ENCODE assay signal across 9 cellular contexts in the genomic region with DNA sequence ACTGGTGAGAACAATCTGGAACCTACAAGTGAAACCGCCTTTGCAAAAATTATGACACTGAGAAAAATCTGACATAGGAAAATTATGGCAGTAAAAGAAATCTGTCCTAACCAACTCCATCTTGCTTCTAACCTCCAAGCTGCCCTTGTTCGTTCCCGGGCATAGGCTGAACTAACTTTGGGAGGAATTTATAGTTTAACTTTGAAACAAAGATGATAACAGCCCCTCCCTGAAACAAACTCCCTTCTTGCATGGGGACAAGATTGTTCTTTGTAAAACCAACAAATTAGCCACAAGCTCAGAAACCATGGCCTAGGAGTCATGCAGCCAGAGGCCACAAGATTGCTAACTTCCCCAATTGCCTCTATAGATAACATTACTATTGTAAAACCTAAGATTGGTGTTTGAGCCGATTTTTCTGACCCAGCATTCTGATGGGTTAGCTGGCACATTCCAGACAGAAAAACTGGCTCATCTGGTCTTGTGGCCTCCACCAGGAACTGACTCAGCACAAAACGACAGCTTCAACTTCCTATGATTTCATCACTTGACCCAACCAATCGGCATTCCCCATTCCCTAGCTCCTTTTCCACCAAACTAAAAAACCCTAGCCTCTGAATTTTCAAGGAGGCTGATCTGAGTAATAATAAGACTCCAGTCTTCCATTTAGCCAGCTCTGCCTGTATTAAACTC. TPM values are rescaled to one million over a fixed set of nuclear protein-coding genes. Genes with fewer than 3 reads are reported as not detected.
DNase-seq lines count a peak whose midpoint lies in the region; ATAC-seq, FAIRE-seq and TF ChIP-seq lines count a peak whose summit lies in the region.
"Had no signal": no experiment of that assay in that cellular context is flagged by ENCODE, and none has a peak within 500 bp of the region (broad histone marks: within the 10 kb centered on the region; RNA-seq: fewer than 3 reads in every experiment).

No MANE protein-coding gene starts in this region.

- H3K36me3 ChIP-seq in bronchial epithelial cell (ENCODE audit: control insufficient read depth, insufficient read depth, low read length) = no peaks in the 10 kb centered on the region

- no peak for ATAC-seq in GM21825 (IDR thresholded peaks at IDR 0.05; ENCODE audit: unreplicated experiment)

- H3K27me3 ChIP-seq in bronchial epithelial cell (ENCODE audit: control insufficient read depth, insufficient read depth, low read length) = no peaks in the 10 kb centered on the region

- DNase-seq in DMS53 (lab: John Stamatoyannopoulos, UW) = peak; percentile 87
- peak; percentile 74 for DNase-seq in M059J (ENCODE audit: low read depth)
- DNase-seq in bronchial epithelial cell (ENCODE audit: low read depth) = peak; percentile 97
- peak; percentile 43 to 77 for DNase-seq in lung microvascular endothelial cell (ENCODE audit: low read depth in 2 of 2)
- DNase-seq in stimulated activated naive CD4-positive, alpha-beta T cell (lab: John Stamatoyannopoulos, UW) = no peak
- no peak for DNase-seq in NCI-H187 (lab: John Stamatoyannopoulos, UW)
- no peak for DNase-seq in OCI-M2 (lab: John Stamatoyannopoulos, UW; ENCODE audit: unreplicated experiment)
- DNase-seq: NCI-H1930 had no signal

- no peak for TF ChIP-seq CTCF in bronchial epithelial cell (IDR thresholded peaks at IDR 0.05; ENCODE audit: insufficient read depth, low read length, severe bottlenecking)

- FAIRE-seq in bronchial epithelial cell (lab: Jason Lieb, UNC) = peak; percentile 91

- no peak overlapping the region for H3K4me3 ChIP-seq in bronchial epithelial cell (ENCODE audit: low read depth, low read length)

RNA-seq across cellular contexts. Expression of a gene that starts 3.6 kb away (rescaled TPM):
- total RNA-seq in M059J (2014; rRNA removed; shearing (Covaris generic)) = 0.79 TPM in 2 replicates
- 0.53 and 0.64 TPM in 2 replicates for total RNA-seq in bronchial epithelial cell
- total RNA-seq in lung microvascular endothelial cell = under 0.01 and 0.40 TPM in 2 replicates

Comparison
In these comparisons a context has a peak if more than half of its experiments do, and no peak if none do; other contexts are left out.
1. DNase-seq: peak in DMS53 (single experiment), M059J (single experiment), bronchial epithelial cell (single experiment) and lung microvascular endothelial cell (2 of 2); none in stimulated activated naive CD4-positive, alpha-beta T cell (0 of 6), NCI-H187 (0 of 2) and OCI-M2 (single experiment).